ENCODE assay signal across 14 cellular contexts in genomic region chr7:5824297-5824610, GRCh38. TPM values are rescaled to one million over a fixed set of nuclear protein-coding genes. Genes with fewer than 3 reads are reported as not detected.
DNase-seq lines count a peak whose midpoint lies in the region; ATAC-seq and TF ChIP-seq lines count a peak whose summit lies in the region.
"Had no signal": no experiment of that assay in that cellular context is flagged by ENCODE, and none has a peak within 500 bp of the region (broad histone marks: within the 10 kb centered on the region; RNA-seq: fewer than 3 reads in every experiment).

No MANE protein-coding gene starts in this region.

- peak; percentile 26 to 76 (median 71) for DNase-seq in CD8-positive, alpha-beta memory T cell
- peak; percentile 65 for DNase-seq in activated CD4-positive, alpha-beta T cell treated with anti-CD3 and anti-CD28 coated beads for 4 hours
- DNase-seq in activated naive CD8-positive, alpha-beta T cell treated with anti-CD3 and anti-CD28 coated beads for 36 hours = peak; percentile 62
- peak in 2 of 3 donors; percentile 21 to 46 for DNase-seq in stimulated activated CD4-positive, alpha-beta T cell treated with anti-CD3 and anti-CD28 coated beads, Interleukin-12 subunit alpha, Interleukin-12 subunit beta, amount 100 ng/mL, for 48 hours (ENCODE audit: low read depth in 2 of 3, low spot score in 1 of 3)
- no peak for DNase-seq in AG08396 (ENCODE audit: low spot score)
- DNase-seq in kidney tubule cell (ENCODE audit: low spot score) = no peak
- DNase-seq in SHP77 treated with DMSO at 0.1 percent for 48 hours (lab: John Stamatoyannopoulos, UW) = no peak
- DNase-seq: amniotic stem cell, GM23248, mesenchymal stem cell, NCI-H1092 had no signal

- TF ChIP-seq POLR2A in GM18505 (IDR thresholded peaks at IDR 0.05; ENCODE audit: borderline replicate concordance, extremely low read depth, insufficient read depth, insufficient read length) = no peak

- H3K27ac Mint-ChIP-seq in CD8-positive, alpha-beta memory T cell = peak overlapping the region; percentile 79 to 99 (median 96)
- peak overlapping the region; percentile 61 for H3K27ac Mint-ChIP-seq in activated naive CD8-positive, alpha-beta T cell treated with anti-CD3 and anti-CD28 coated beads for 36 hours

- no peaks in the 10 kb centered on the region for H3K27me3 Mint-ChIP-seq in CD8-positive, alpha-beta memory T cell
- H3K27me3 Mint-ChIP-seq in activated naive CD8-positive, alpha-beta T cell treated with anti-CD3 and anti-CD28 coated beads for 36 hours = no peaks in the 10 kb centered on the region

- peaks cover 3 to 13% (median 3%) of the 10 kb centered on the region in 3 donors for H3K36me3 Mint-ChIP-seq in CD8-positive, alpha-beta memory T cell
- H3K36me3 Mint-ChIP-seq in activated naive CD8-positive, alpha-beta T cell treated with anti-CD3 and anti-CD28 coated beads for 36 hours = no peaks in the 10 kb centered on the region

- H3K27me3 ChIP-seq in CD8-positive, alpha-beta memory T cell (ENCODE audit: insufficient read depth, low read length, poor library complexity, severe bottlenecking) = no peaks in the 10 kb centered on the region

- no peak for ATAC-seq in GM18505 (IDR thresholded peaks at IDR 0.05; ENCODE audit: unreplicated experiment)

- no peaks in the 10 kb centered on the region for H3K36me3 ChIP-seq in CD8-positive, alpha-beta memory T cell (ENCODE audit: insufficient read depth, low read length)

- no peaks in the 10 kb centered on the region for H3K9me3 Mint-ChIP-seq in CD8-positive, alpha-beta memory T cell
- no peaks in the 10 kb centered on the region for H3K9me3 Mint-ChIP-seq in activated naive CD8-positive, alpha-beta T cell treated with anti-CD3 and anti-CD28 coated beads for 36 hours

- peak overlapping the region; percentile 18 for H3K27ac ChIP-seq in CD8-positive, alpha-beta memory T cell (ENCODE audit: low read depth, low read length)
- H3K27ac ChIP-seq: GM23248 had no signal

- H3K4me1 ChIP-seq in CD8-positive, alpha-beta memory T cell (ENCODE audit: insufficient read depth, low read length) = peaks cover 24% of the 10 kb centered on the region

- H3K4me1 Mint-ChIP-seq in CD8-positive, alpha-beta memory T cell = peaks cover 27 to 36% (median 31%) of the 10 kb centered on the region in 3 donors
- peaks cover 23% of the 10 kb centered on the region for H3K4me1 Mint-ChIP-seq in activated naive CD8-positive, alpha-beta T cell treated with anti-CD3 and anti-CD28 coated beads for 36 hours

- H3K4me3 ChIP-seq in CD8-positive, alpha-beta memory T cell (ENCODE audit: low read length) = peak overlapping the region; percentile 88
- H3K4me3 ChIP-seq: GM23248 had no signal

- no peaks in the 10 kb centered on the region for H3K9me3 ChIP-seq in CD8-positive, alpha-beta memory T cell (ENCODE audit: low read length)

- CTCF ChIA-PET in CD8-positive, alpha-beta memory T cell (lab: Charles Lee) = interaction anchor here (3.0 kb wide), 1 partner anchor 43 kb away, joined by 16 read pairs; the partner anchor contains the start of gene RNF216

- POLR2A ChIA-PET in CD8-positive, alpha-beta memory T cell (lab: Charles Lee) = no interaction called here

- H3K4me3 Mint-ChIP-seq in CD8-positive, alpha-beta memory T cell = peak overlapping the region; percentile 74 to 95 (median 91)
- H3K4me3 Mint-ChIP-seq in activated naive CD8-positive, alpha-beta T cell treated with anti-CD3 and anti-CD28 coated beads for 36 hours = peak overlapping the region; percentile 78

RNA-seq across cellular contexts. Expression of gene RNF216, which starts 42.8 kb away (rescaled TPM):
- total RNA-seq in CD8-positive, alpha-beta memory T cell = 10 to 100 TPM; 43.4 to 44.3 TPM
- 42.8 TPM for polyA plus RNA-seq in CD8-positive, alpha-beta memory T cell
- total RNA-seq in activated naive CD8-positive, alpha-beta T cell treated with anti-CD3 and anti-CD28 coated beads for 36 hours = 10 to 100 TPM; 45.5 to 48.1 TPM

RNA-seq across cellular contexts. Expression of gene OCM, which starts 56.3 kb away (rescaled TPM):
- under 1 TPM in 1 of 2 experiments, not detected in 1; 0.55 TPM for total RNA-seq in CD8-positive, alpha-beta memory T cell
- 0.61 TPM for polyA plus RNA-seq in CD8-positive, alpha-beta memory T cell
- total RNA-seq in activated naive CD8-positive, alpha-beta T cell treated with anti-CD3 and anti-CD28 coated beads for 36 hours = not detected
- total RNA-seq: GM23248, RPMI7951 had no signal
- polyA plus RNA-seq: CD14-positive monocyte, GM23248 had no signal

Comparison
In these comparisons a context has a peak if more than half of its experiments do, and no peak if none do; other contexts are left out.
1. DNase-seq: peak in CD8-positive, alpha-beta memory T cell (5 of 5), activated CD4-positive, alpha-beta T cell treated with anti-CD3 and anti-CD28 coated beads for 4 hours (2 of 2), activated naive CD8-positive, alpha-beta T cell treated with anti-CD3 and anti-CD28 coated beads for 36 hours (single experiment) and stimulated activated CD4-positive, alpha-beta T cell treated with anti-CD3 and anti-CD28 coated beads, Interleukin-12 subunit alpha, Interleukin-12 subunit beta, amount 100 ng/mL, for 48 hours (2 of 3); none in AG08396 (single experiment), kidney tubule cell (single experiment) and SHP77 treated with DMSO at 0.1 percent for 48 hours (single experiment).